Comparison of ENCODE assay signal across 1 cellular context in the genomic region with DNA sequence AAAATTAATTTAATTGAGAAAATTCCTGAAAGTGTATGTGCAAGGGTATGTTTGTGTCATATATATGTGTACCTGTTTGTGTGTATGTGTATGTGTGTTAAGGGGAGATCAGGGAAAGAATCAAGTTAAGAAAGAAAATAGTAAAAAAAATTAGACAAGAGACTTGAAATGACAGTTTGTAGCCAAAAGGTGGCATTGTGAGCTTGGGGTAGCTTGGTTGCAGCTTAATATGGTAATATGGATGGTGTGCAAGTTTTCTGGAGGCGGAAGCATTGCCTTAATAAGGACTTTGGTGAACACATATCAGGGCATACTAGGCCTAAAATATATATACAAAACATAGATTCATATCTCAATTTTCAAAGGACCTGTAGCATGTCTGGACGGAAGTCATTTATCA.
TF ChIP-seq lines count a peak whose summit lies in the region.

No MANE protein-coding gene starts in this region.

TF ChIP-seq in endothelial cell of umbilical vein, 7 proteins besides CTCF, POLR2A, EP300 and RAD21:
- TF ChIP-seq EZH2 (IDR thresholded peaks at IDR 0.05; ENCODE audit: borderline replicate concordance, low read depth, low read length, severe bottlenecking) = no peak
- no peak for TF ChIP-seq FOS (IDR thresholded peaks at IDR 0.05; ENCODE audit: borderline replicate concordance, insufficient read depth, low read length)
TF ChIP-seq in endothelial cell of umbilical vein: peak in this region for 0.
